8 cellular contexts compared by ENCODE assay signal in genomic region chr17:74493381-74493833, GRCh38. TPM values are rescaled to one million over a fixed set of nuclear protein-coding genes. Genes with fewer than 3 reads are reported as not detected.
DNase-seq lines count a peak whose midpoint lies in the region; ATAC-seq and TF ChIP-seq lines count a peak whose summit lies in the region.

No MANE protein-coding gene starts in this region.

- no peak overlapping the region for H3K4me3 ChIP-seq in astrocyte of the cerebellum (ENCODE audit: low read depth, low read length)

- in situ Hi-C loops in astrocyte of the cerebellum (cut with HindIII; ENCODE audit: low sequenced_read_pairs) = no loop called here

- DNase-seq in NCI-H2029 treated with DMSO at 0.1 percent for 48 hours (lab: John Stamatoyannopoulos, UW) (peak; percentile 3), NCI-H2029 (lab: John Stamatoyannopoulos, UW) (no peak), NAMALWA (ENCODE audit: low spot score) (peak; percentile 66), T-helper 22 cell (ENCODE audit: low read depth) (peak; percentile 16), astrocyte of the cerebellum (ENCODE audit: low read depth) (peak; percentile 28), hepatic stellate cell (ENCODE audit: low spot score) (peak; percentile 57), sciatic nerve (ENCODE audit: low spot score) (peak; percentile 79)

- intact Hi-C loops in sciatic nerve (cut with DNase I) = no loop called here

- peak; percentile 95 for TF ChIP-seq CTCF in astrocyte of the cerebellum (IDR thresholded peaks at IDR 0.05; ENCODE audit: low read depth, low read length, missing control alignments)

- ATAC-seq in sciatic nerve (peak; percentile 81), GM21390 (IDR thresholded peaks at IDR 0.05; ENCODE audit: unreplicated experiment) (no peak)

RNA-seq across cellular contexts. Expression of gene CD300A, which starts 27.0 kb away (rescaled TPM):
- total RNA-seq in sciatic nerve = 13.0 TPM

RNA-seq across cellular contexts. Expression of gene CD300LB, which starts 37.9 kb away (rescaled TPM):
- total RNA-seq in sciatic nerve = 1.2 TPM

RNA-seq across cellular contexts. Expression of gene CD300C, which starts 52.5 kb away (rescaled TPM):
- total RNA-seq in sciatic nerve = 1.7 TPM
